ENCODE assay signal across 17 cellular contexts in the genomic region with DNA sequence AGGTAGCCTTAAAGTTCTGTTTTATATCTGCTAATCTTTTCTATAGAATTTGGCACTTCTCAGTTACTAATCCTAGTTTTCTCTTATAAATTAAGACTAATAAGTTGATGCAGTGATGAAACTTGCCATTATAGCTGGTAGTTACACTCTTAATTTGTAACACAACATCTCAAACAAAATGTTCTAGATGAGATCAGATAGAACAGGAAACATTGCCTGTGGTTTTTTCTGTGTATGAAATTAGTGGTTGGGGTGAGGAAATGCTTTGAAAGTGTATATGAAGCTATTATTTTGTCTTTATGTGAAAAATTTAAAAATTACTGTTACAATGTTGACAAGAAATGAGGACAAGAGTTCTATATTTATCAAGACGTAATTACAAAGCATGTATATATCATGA.
DNase-seq lines count a peak whose midpoint lies in the region; ATAC-seq and TF ChIP-seq lines count a peak whose summit lies in the region.
"Had no signal": no experiment of that assay in that cellular context is flagged by ENCODE, and none has a peak within 500 bp of the region (broad histone marks: within the 10 kb centered on the region; RNA-seq: fewer than 3 reads in every experiment).

No MANE protein-coding gene starts in this region.

- H3K27ac ChIP-seq in BLaER1 treated with 17β-estradiol and CSF1 and Interleukin-3, amounts not matched to agents 10 nM and 100 nM, result peak overlapping the region in 8 of 11 experiments; percentile 57 to 66 (median 64); a peak in 18 of 22 replicates
- H3K27ac ChIP-seq in DND-41 (ENCODE audit: low read length) (peak overlapping the region; percentile 64), RWPE1 (no peak overlapping the region)
- peak overlapping the region; percentile 54 for H3K27ac ChIP-seq in naive thymus-derived CD4-positive, alpha-beta T cell (ENCODE audit: low read depth, low read length)
- H3K27ac ChIP-seq: gastrocnemius medialis, PC-9, testis had no signal

- no peaks in the 10 kb centered on the region for H3K27me3 ChIP-seq in BLaER1 treated with 17β-estradiol and CSF1 and Interleukin-3, amounts not matched to agents 10 nM and 100 nM
- no peaks in the 10 kb centered on the region for H3K27me3 ChIP-seq in DND-41 (ENCODE audit: insufficient read depth, low read length, poor library complexity)
- H3K27me3 ChIP-seq in naive thymus-derived CD4-positive, alpha-beta T cell (ENCODE audit: control insufficient read depth in 2 of 2, insufficient read depth in 2 of 2, low read length in 2 of 2), result no peaks in the 10 kb centered on the region
- H3K27me3 ChIP-seq: gastrocnemius medialis, testis had no signal

- CTCF ChIA-PET in activated CD4-positive, alpha-beta memory T cell treated with anti-CD3 and anti-CD28 coated beads, Interleukin-2, amount 10 ng/mL, durations not matched to agents 7 days and 5 days (lab: Charles Lee), result interaction anchor here (1.3 to 2.9 kb wide), 6 partner anchors 8 to 189 kb away, joined by 5 to 13 read pairs (median 6); partner anchors contain the start of genes MAP3K9 and PCNX1
- CTCF ChIA-PET in naive thymus-derived CD4-positive, alpha-beta T cell (lab: Charles Lee), result interaction anchor here (1.3 kb wide), 1 partner anchor 21 kb away, joined by 7 read pairs; no protein-coding TSS in a partner anchor
- CTCF ChIA-PET in RWPE1 (lab: Yijun Ruan, JAX), result interaction anchor here (0.6 kb wide), 1 partner anchor 333 kb away, joined by 3 read pairs; no protein-coding TSS in a partner anchor

- H3K36me3 Mint-ChIP-seq in activated CD4-positive, alpha-beta memory T cell treated with anti-CD3 and anti-CD28 coated beads, Interleukin-2, amount 10 ng/mL, durations not matched to agents 7 days and 5 days (ENCODE audit: low read depth), result peaks cover 36% of the 10 kb centered on the region
- H3K36me3 Mint-ChIP-seq in naive thymus-derived CD4-positive, alpha-beta T cell, result peaks cover 6 to 41% (median 30%) of the 10 kb centered on the region in 5 donors

- peaks cover 2% of the 10 kb centered on the region for H3K9me3 Mint-ChIP-seq in activated CD4-positive, alpha-beta memory T cell treated with anti-CD3 and anti-CD28 coated beads, Interleukin-2, amount 10 ng/mL, durations not matched to agents 7 days and 5 days
- H3K9me3 Mint-ChIP-seq in naive thymus-derived CD4-positive, alpha-beta T cell, result peaks cover 0 to 5% (median 0%) of the 10 kb centered on the region in 11 donors
- H3K9me3 Mint-ChIP-seq: activated B cell treated with CpG ODN at 0.5 μM for 24 hours had no signal

- H3K4me1 ChIP-seq in BLaER1 treated with 17β-estradiol and CSF1 and Interleukin-3, amounts not matched to agents 10 nM and 100 nM, result peaks cover 11 to 22% (median 18%) of the 10 kb centered on the region in 10 experiments
- H3K4me1 ChIP-seq in DND-41 (ENCODE audit: insufficient read depth, low read length), result peaks cover 31% of the 10 kb centered on the region
- H3K4me1 ChIP-seq in naive thymus-derived CD4-positive, alpha-beta T cell (ENCODE audit: control insufficient read depth in 2 of 2, insufficient read depth in 2 of 2, low read length in 2 of 2), result peaks cover 59 to 73% of the 10 kb centered on the region in 2 donors
- H3K4me1 ChIP-seq: gastrocnemius medialis, testis had no signal

- peaks cover 51% of the 10 kb centered on the region for H3K4me1 Mint-ChIP-seq in activated CD4-positive, alpha-beta memory T cell treated with anti-CD3 and anti-CD28 coated beads, Interleukin-2, amount 10 ng/mL, durations not matched to agents 7 days and 5 days
- peaks cover 31 to 93% (median 85%) of the 10 kb centered on the region in 7 donors for H3K4me1 Mint-ChIP-seq in naive thymus-derived CD4-positive, alpha-beta T cell

- intact Hi-C loops in naive thymus-derived CD4-positive, alpha-beta T cell (cut with micrococcal nuclease), result loop anchor here in 1 of 2 donors (1.0 kb wide), 2 partner anchors 11 to 12 kb away; no protein-coding TSS in a partner anchor

- peak overlapping the region; percentile 12 for H3K4me3 Mint-ChIP-seq in activated CD4-positive, alpha-beta memory T cell treated with anti-CD3 and anti-CD28 coated beads, Interleukin-2, amount 10 ng/mL, durations not matched to agents 7 days and 5 days
- peak overlapping the region; percentile 9 to 81 (median 70) for H3K4me3 Mint-ChIP-seq in naive thymus-derived CD4-positive, alpha-beta T cell
- H3K4me3 Mint-ChIP-seq: activated B cell treated with CpG ODN at 0.5 μM for 24 hours, B cell had no signal

- DNase-seq in DND-41 (no peak), NCI-H1436 (lab: John Stamatoyannopoulos, UW) (no peak), NCI-H2227 treated with DMSO at 0.1 percent for 48 hours (lab: John Stamatoyannopoulos, UW) (no peak), mesenteric fat pad (ENCODE audit: low spot score) (no peak), RWPE1 (ENCODE audit: low spot score) (no peak)
- DNase-seq in activated CD4-positive, alpha-beta memory T cell treated with anti-CD3 and anti-CD28 coated beads, Interleukin-2, amount 10 ng/mL, durations not matched to agents 7 days and 5 days, result no peak
- peak in 7 of 9 donors; percentile 15 to 68 (median 56) for DNase-seq in naive thymus-derived CD4-positive, alpha-beta T cell
- DNase-seq: activated B cell treated with CpG ODN at 0.5 μM for 24 hours; activated effector memory CD4-positive, alpha-beta T cell treated with Interleukin-2 at 50 U/mL for 16 hours; gastrocnemius medialis; mesenchymal stem cell; NCI-H1436 treated with DMSO at 0.1 percent for 48 hours; NCI-H510A; PC-9; testis had no signal

- ATAC-seq in DND-41 (ENCODE audit: insufficient read depth, low read depth), result peak; percentile 95
- ATAC-seq in naive thymus-derived CD4-positive, alpha-beta T cell, result peak; percentile 84
- ATAC-seq: gastrocnemius medialis had no signal

- peaks cover 17 to 50% (median 32%) of the 10 kb centered on the region in 11 experiments for H3K36me3 ChIP-seq in BLaER1 treated with 17β-estradiol and CSF1 and Interleukin-3, amounts not matched to agents 10 nM and 100 nM
- H3K36me3 ChIP-seq in DND-41 (ENCODE audit: insufficient read depth, low read length), result peaks cover 10% of the 10 kb centered on the region; the same call in 1 of the 2 replicates
- no peaks in the 10 kb centered on the region for H3K36me3 ChIP-seq in naive thymus-derived CD4-positive, alpha-beta T cell (ENCODE audit: control insufficient read depth in 2 of 3, insufficient read depth in 3 of 3, low read length in 3 of 3)

- no peaks in the 10 kb centered on the region for H3K9me3 ChIP-seq in BLaER1 treated with 17β-estradiol and CSF1 and Interleukin-3, amounts not matched to agents 10 nM and 100 nM (replicated peaks in 1 of 11)
- H3K9me3 ChIP-seq in DND-41 (ENCODE audit: insufficient read depth, low read length, severe bottlenecking), result no peaks in the 10 kb centered on the region
- no peaks in the 10 kb centered on the region for H3K9me3 ChIP-seq in naive thymus-derived CD4-positive, alpha-beta T cell (ENCODE audit: control insufficient read depth in 2 of 3, low read length in 3 of 3)
- H3K9me3 ChIP-seq: gastrocnemius medialis, testis had no signal

- H2AFZ ChIP-seq in DND-41 (ENCODE audit: low read depth, low read length), result no peak overlapping the region
- H2AFZ ChIP-seq: PC-9 had no signal

- peaks cover 3% of the 10 kb centered on the region; the same call in 1 of the 2 replicates for H3K79me2 ChIP-seq in DND-41 (ENCODE audit: insufficient read depth, low read length)

- H4K20me1 ChIP-seq in BLaER1 treated with 17β-estradiol and CSF1 and Interleukin-3, amounts not matched to agents 10 nM and 100 nM, result peaks cover 0 to 20% (median 0%) of the 10 kb centered on the region in 11 experiments; a peak in 3 of 22 replicates
- H4K20me1 ChIP-seq in DND-41 (ENCODE audit: insufficient read depth, low read length), result no peaks in the 10 kb centered on the region

- peak overlapping the region; percentile 41 for H3K27ac Mint-ChIP-seq in activated CD4-positive, alpha-beta memory T cell treated with anti-CD3 and anti-CD28 coated beads, Interleukin-2, amount 10 ng/mL, durations not matched to agents 7 days and 5 days
- H3K27ac Mint-ChIP-seq in naive thymus-derived CD4-positive, alpha-beta T cell, result peak overlapping the region; percentile 8 to 93 (median 74)
- H3K27ac Mint-ChIP-seq: activated B cell treated with CpG ODN at 0.5 μM for 24 hours, B cell had no signal

- POLR2A ChIA-PET in activated CD4-positive, alpha-beta memory T cell treated with anti-CD3 and anti-CD28 coated beads, Interleukin-2, amount 10 ng/mL, durations not matched to agents 7 days and 5 days (lab: Charles Lee), result interaction anchor here (1.2 to 2.7 kb wide), 7 partner anchors 9 to 322 kb away, joined by 4 to 20 read pairs (median 6); partner anchors contain the start of genes PCNX1 and SIPA1L1
- POLR2A ChIA-PET in naive thymus-derived CD4-positive, alpha-beta T cell (lab: Charles Lee), result interaction anchor here (0.6 to 1.6 kb wide), 3 partner anchors 12 to 985 kb away, joined by 3 to 6 read pairs (median 4); no protein-coding TSS in a partner anchor
- POLR2A ChIA-PET in RWPE1 (lab: Yijun Ruan, JAX; ENCODE audit: low non-redundant PET), result no interaction called here

- H3K9ac ChIP-seq in BLaER1 treated with 17β-estradiol and CSF1 and Interleukin-3, amounts not matched to agents 10 nM and 100 nM, result no peak overlapping the region; a peak in 3 of 22 replicates
- H3K9ac ChIP-seq in DND-41 (ENCODE audit: low read depth, low read length), result peak overlapping the region; percentile 1; the same call in 1 of the 2 replicates

- H3K4me3 ChIP-seq in BLaER1 treated with 17β-estradiol and CSF1 and Interleukin-3, amounts not matched to agents 10 nM and 100 nM, result no peak overlapping the region
- no peak overlapping the region for H3K4me3 ChIP-seq in DND-41 (ENCODE audit: low read depth in 1 of 2, low read length in 2 of 2)
- peak overlapping the region; percentile 18 for H3K4me3 ChIP-seq in naive thymus-derived CD4-positive, alpha-beta T cell (ENCODE audit: low read length)
- H3K4me3 ChIP-seq: gastrocnemius medialis, PC-9, testis had no signal

- no peaks in the 10 kb centered on the region for H3K27me3 Mint-ChIP-seq in activated CD4-positive, alpha-beta memory T cell treated with anti-CD3 and anti-CD28 coated beads, Interleukin-2, amount 10 ng/mL, durations not matched to agents 7 days and 5 days
- no peaks in the 10 kb centered on the region for H3K27me3 Mint-ChIP-seq in naive thymus-derived CD4-positive, alpha-beta T cell
- H3K27me3 Mint-ChIP-seq: activated B cell treated with CpG ODN at 0.5 μM for 24 hours, B cell had no signal

- TF ChIP-seq CTCF in DND-41 (IDR thresholded peaks at IDR 0.05; ENCODE audit: borderline replicate concordance, extremely low read depth, low read length, poor library complexity, severe bottlenecking) (no peak), RWPE1 (conservative IDR thresholded peaks at IDR 0.05; ENCODE audit: low read depth) (no peak)

- H3K4me2 ChIP-seq in BLaER1 treated with 17β-estradiol and CSF1 and Interleukin-3, amounts not matched to agents 10 nM and 100 nM, result peak overlapping the region; percentile 15 to 76 (median 43); a peak in 17 of 22 replicates
- H3K4me2 ChIP-seq in DND-41 (ENCODE audit: insufficient read depth, low read length), result peak overlapping the region; percentile 38
- H3K4me2 ChIP-seq: PC-9 had no signal

Comparison
In these comparisons a context has a peak if more than half of its experiments do, and no peak if none do; other contexts are left out.
1. DNase-seq: peak in naive thymus-derived CD4-positive, alpha-beta T cell (7 of 9); none in DND-41 (single experiment), activated CD4-positive, alpha-beta memory T cell treated with anti-CD3 and anti-CD28 coated beads, Interleukin-2, amount 10 ng/mL, durations not matched to agents 7 days and 5 days (single experiment), NCI-H1436 (single experiment), NCI-H2227 treated with DMSO at 0.1 percent for 48 hours (single experiment), mesenteric fat pad (single experiment) and RWPE1 (single experiment).